In genomic region chr17:17840751-17841591, GRCh38 we compare ENCODE assay signal across 8 cellular contexts. TPM values are rescaled to one million over a fixed set of nuclear protein-coding genes. Genes with fewer than 3 reads are reported as not detected.
A peak's percentile ranks its signal among the peaks of the same experiment; 100 is the strongest.
DNase-seq lines count a peak whose midpoint lies in the region; ATAC-seq and TF ChIP-seq lines count a peak whose summit lies in the region.

No MANE protein-coding gene starts in this region.

- H3K27ac ChIP-seq in SU-DHL-6 (ENCODE audit: low read depth, low read length), result peak overlapping the region; percentile 77

- peak overlapping the region; percentile 72 for H3K4me2 ChIP-seq in SU-DHL-6 (ENCODE audit: low read depth, low read length, poor library complexity, severe bottlenecking)

- H3K4me3 Mint-ChIP-seq in activated naive CD4-positive, alpha-beta T cell treated with anti-CD3 and anti-CD28 coated beads, Interleukin-2, amount 10 ng/mL, durations not matched to agents 7 days and 5 days, result peak overlapping the region; percentile 76
- H3K4me3 Mint-ChIP-seq in natural killer cell treated with Interleukin-12 subunit alpha and Interleukin-12 subunit beta and Interleukin-15 and Interleukin-18, amount 100 ng/mL, for 72 hours, result peak overlapping the region; percentile 62

- H3K9me2 ChIP-seq in SU-DHL-6 (replicated peaks; ENCODE audit: insufficient read depth, low read length), result no peaks in the 10 kb centered on the region

- CTCF ChIA-PET in activated naive CD4-positive, alpha-beta T cell treated with anti-CD3 and anti-CD28 coated beads, Interleukin-2, amount 10 ng/mL, durations not matched to agents 7 days and 5 days (lab: Charles Lee), result interaction anchor here (0.9 to 1.1 kb wide), 2 partner anchors 8 to 9 kb away, joined by 3 read pairs; no protein-coding TSS in a partner anchor

- peaks cover 48% of the 10 kb centered on the region for H3K4me1 Mint-ChIP-seq in activated naive CD4-positive, alpha-beta T cell treated with anti-CD3 and anti-CD28 coated beads, Interleukin-2, amount 10 ng/mL, durations not matched to agents 7 days and 5 days
- peaks cover 16 to 22% of the 10 kb centered on the region in 2 donors for H3K4me1 Mint-ChIP-seq in natural killer cell treated with Interleukin-12 subunit alpha and Interleukin-12 subunit beta and Interleukin-15 and Interleukin-18, amount 100 ng/mL, for 72 hours (ENCODE audit: low read depth in 2 of 2)

- H3K79me2 ChIP-seq in SU-DHL-6 (ENCODE audit: insufficient read depth, low read length), result peaks cover under 1% of the 10 kb centered on the region; the same call in 1 of the 2 replicates

- no peaks in the 10 kb centered on the region for H3K27me3 ChIP-seq in SU-DHL-6 (ENCODE audit: low read length)

- H3K9me3 ChIP-seq in SU-DHL-6 (ENCODE audit: insufficient read depth, low read length), result no peaks in the 10 kb centered on the region

- H2AFZ ChIP-seq in SU-DHL-6 (ENCODE audit: low read depth, low read length, severe bottlenecking), result no peak overlapping the region

- DNase-seq in activated naive CD4-positive, alpha-beta T cell treated with anti-CD3 and anti-CD28 coated beads, Interleukin-2, amount 10 ng/mL, durations not matched to agents 7 days and 5 days, result no peak
- DNase-seq in activated naive CD4-positive, alpha-beta T cell treated with anti-CD3 and anti-CD28 coated beads, Interleukin-2, amount 50 U/mL, for 16 hours, result no peak
- DNase-seq in natural killer cell treated with Interleukin-12 subunit alpha and Interleukin-12 subunit beta and Interleukin-15 and Interleukin-18, amount 100 ng/mL, for 72 hours (ENCODE audit: low spot score), result no peak

- ATAC-seq in esophagus mucosa (peak; percentile 63), HG02571 (IDR thresholded peaks at IDR 0.05; ENCODE audit: unreplicated experiment) (no peak), HG03378 (IDR thresholded peaks at IDR 0.05; ENCODE audit: unreplicated experiment) (no peak), HG03571 (IDR thresholded peaks at IDR 0.05; ENCODE audit: unreplicated experiment) (no peak)
- no peak for ATAC-seq in natural killer cell treated with Interleukin-12 subunit alpha and Interleukin-12 subunit beta and Interleukin-15 and Interleukin-18, amount 100 ng/mL, for 72 hours

- H4K20me1 ChIP-seq in SU-DHL-6 (ENCODE audit: low read depth, low read length), result no peaks in the 10 kb centered on the region

- TF ChIP-seq CTCF in SU-DHL-6 (IDR thresholded peaks at IDR 0.05; ENCODE audit: insufficient read depth, low read length, poor library complexity, severe bottlenecking), result no peak

- peaks cover 2% of the 10 kb centered on the region for H3K36me3 Mint-ChIP-seq in activated naive CD4-positive, alpha-beta T cell treated with anti-CD3 and anti-CD28 coated beads, Interleukin-2, amount 10 ng/mL, durations not matched to agents 7 days and 5 days
- H3K36me3 Mint-ChIP-seq in natural killer cell treated with Interleukin-12 subunit alpha and Interleukin-12 subunit beta and Interleukin-15 and Interleukin-18, amount 100 ng/mL, for 72 hours, result no peaks in the 10 kb centered on the region

- 0 out of 2 replicates have a peak, but pooled peaks cover 8% of the 10 kb centered on the region for H3F3A ChIP-seq in SU-DHL-6 (ENCODE audit: insufficient read depth)

- H3K27ac Mint-ChIP-seq in activated naive CD4-positive, alpha-beta T cell treated with anti-CD3 and anti-CD28 coated beads, Interleukin-2, amount 10 ng/mL, durations not matched to agents 7 days and 5 days, result peak overlapping the region; percentile 90
- peak overlapping the region; percentile 55 to 93 for H3K27ac Mint-ChIP-seq in natural killer cell treated with Interleukin-12 subunit alpha and Interleukin-12 subunit beta and Interleukin-15 and Interleukin-18, amount 100 ng/mL, for 72 hours

- H3K27me3 Mint-ChIP-seq in activated naive CD4-positive, alpha-beta T cell treated with anti-CD3 and anti-CD28 coated beads, Interleukin-2, amount 10 ng/mL, durations not matched to agents 7 days and 5 days, result peaks cover 2% of the 10 kb centered on the region
- no peaks in the 10 kb centered on the region for H3K27me3 Mint-ChIP-seq in natural killer cell treated with Interleukin-12 subunit alpha and Interleukin-12 subunit beta and Interleukin-15 and Interleukin-18, amount 100 ng/mL, for 72 hours

- H3K4me3 ChIP-seq in SU-DHL-6 (ENCODE audit: insufficient read depth, low read length, poor library complexity, severe bottlenecking), result peak overlapping the region; percentile 67

- no peaks in the 10 kb centered on the region for H3K36me3 ChIP-seq in SU-DHL-6 (ENCODE audit: low read length)

- no peaks in the 10 kb centered on the region for H3K9me3 Mint-ChIP-seq in activated naive CD4-positive, alpha-beta T cell treated with anti-CD3 and anti-CD28 coated beads, Interleukin-2, amount 10 ng/mL, durations not matched to agents 7 days and 5 days
- H3K9me3 Mint-ChIP-seq in natural killer cell treated with Interleukin-12 subunit alpha and Interleukin-12 subunit beta and Interleukin-15 and Interleukin-18, amount 100 ng/mL, for 72 hours, result no peaks in the 10 kb centered on the region

- H3K9ac ChIP-seq in SU-DHL-6 (ENCODE audit: low read length), result peak overlapping the region; percentile 88

RNA-seq across cellular contexts. Expression of gene SREBF1, which starts 4.2 kb away (rescaled TPM):
- 142 TPM for total RNA-seq in esophagus mucosa
- 10 to 100 TPM; 55.8 to 73.5 TPM for total RNA-seq in natural killer cell treated with Interleukin-12 subunit alpha and Interleukin-12 subunit beta and Interleukin-15 and Interleukin-18, amount 100 ng/mL, for 72 hours
